Comparison of ENCODE assay signal across 18 cellular contexts in genomic region chr4:118883861-118884260, GRCh38. TPM values are rescaled to one million over a fixed set of nuclear protein-coding genes. Genes with fewer than 3 reads are reported as not detected.
DNase-seq lines count a peak whose midpoint lies in the region; ATAC-seq, FAIRE-seq and TF ChIP-seq lines count a peak whose summit lies in the region.
"Had no signal": no experiment of that assay in that cellular context is flagged by ENCODE, and none has a peak within 500 bp of the region (broad histone marks: within the 10 kb centered on the region; RNA-seq: fewer than 3 reads in every experiment).

No MANE protein-coding gene starts in this region.

- H3K4me3 Mint-ChIP-seq in astrocyte (ENCODE audit: unreplicated experiment) = no peak overlapping the region
- no peak overlapping the region for H3K4me3 Mint-ChIP-seq in activated CD4-positive, alpha-beta memory T cell treated with anti-CD3 and anti-CD28 coated beads for 36 hours
- H3K4me3 Mint-ChIP-seq: activated naive CD8-positive, alpha-beta T cell had no signal

- H3K4me2 ChIP-seq in Karpas-422 (ENCODE audit: low read depth, low read length, poor library complexity, severe bottlenecking) = no peak overlapping the region
- no peak overlapping the region for H3K4me2 ChIP-seq in astrocyte (ENCODE audit: low read length)
- no peak overlapping the region for H3K4me2 ChIP-seq in mesendoderm (ENCODE audit: low read length)
- H3K4me2 ChIP-seq: PC-9 had no signal

- H3K9me3 ChIP-seq in Karpas-422 (ENCODE audit: low read length) (no peaks in the 10 kb centered on the region), astrocyte (ENCODE audit: insufficient read depth, low read depth, low read length) (no peaks in the 10 kb centered on the region)
- H3K9me3 ChIP-seq: uterus had no signal

- H4K20me1 ChIP-seq in Karpas-422 (ENCODE audit: insufficient read depth, low read depth, low read length) (no peaks in the 10 kb centered on the region), astrocyte (ENCODE audit: insufficient read depth, low read length) (no peaks in the 10 kb centered on the region)

- H3K9me3 Mint-ChIP-seq in astrocyte (ENCODE audit: unreplicated experiment) = no peaks in the 10 kb centered on the region
- peaks cover under 1% of the 10 kb centered on the region for H3K9me3 Mint-ChIP-seq in activated CD4-positive, alpha-beta memory T cell treated with anti-CD3 and anti-CD28 coated beads for 36 hours

- H3K23ac ChIP-seq in mesendoderm (ENCODE audit: low read length) = no peak overlapping the region

- H2BK5ac ChIP-seq in mesendoderm (ENCODE audit: low read length) = no peak overlapping the region

- H3K79me2 ChIP-seq in Karpas-422 (ENCODE audit: low read length) (no peaks in the 10 kb centered on the region), astrocyte (ENCODE audit: insufficient read depth, low read length) (no peaks in the 10 kb centered on the region), mesendoderm (ENCODE audit: control insufficient read depth, insufficient read depth, low read length) (no peaks in the 10 kb centered on the region)

- no peaks in the 10 kb centered on the region for H3K9me2 ChIP-seq in Karpas-422 (replicated peaks; ENCODE audit: insufficient read depth, low read length)

- DNase-seq in ELR (ENCODE audit: low read depth) (peak; percentile 28), Karpas-422 (peak; percentile 74), astrocyte (ENCODE audit: low read depth) (no peak), mesendoderm (peak; percentile 26), G401 (ENCODE audit: low spot score) (no peak)
- no peak for DNase-seq in activated CD4-positive, alpha-beta memory T cell treated with anti-CD3 and anti-CD28 coated beads for 36 hours
- DNase-seq: activated CD4-positive, CD25-positive, alpha-beta regulatory T cell treated with anti-CD3 and anti-CD28 coated beads, Interleukin-2, amount 50 U/mL, for 72 hours; activated T-cell treated with anti-CD3 and anti-CD28 coated beads for 4 hours; cerebellar nuclear complex; erythroblast; mesenchymal stem cell; NCI-H1048; PC-9; stimulated activated naive CD8-positive, alpha-beta T cell treated with anti-CD3 and anti-CD28 coated beads, Interleukin-15, Interleukin-2, amounts not matched to agents 100 U/mL and 50 U/mL, for 24 hours; uterus had no signal

- no peak overlapping the region for H3K56ac ChIP-seq in mesendoderm (ENCODE audit: low read length)

- no peak overlapping the region for H2AK5ac ChIP-seq in mesendoderm (ENCODE audit: low read length)

- no peak overlapping the region for H4K5ac ChIP-seq in mesendoderm (ENCODE audit: low read length)

- H3K27me3 Mint-ChIP-seq in astrocyte (ENCODE audit: low read depth, unreplicated experiment) = no peaks in the 10 kb centered on the region
- H3K27me3 Mint-ChIP-seq in activated CD4-positive, alpha-beta memory T cell treated with anti-CD3 and anti-CD28 coated beads for 36 hours = peaks cover 5% of the 10 kb centered on the region

- no peak overlapping the region for H3K27ac Mint-ChIP-seq in astrocyte (ENCODE audit: unreplicated experiment)
- H3K27ac Mint-ChIP-seq in activated CD4-positive, alpha-beta memory T cell treated with anti-CD3 and anti-CD28 coated beads for 36 hours = no peak overlapping the region
- H3K27ac Mint-ChIP-seq: activated naive CD8-positive, alpha-beta T cell had no signal

- H3K4ac ChIP-seq in mesendoderm (ENCODE audit: low read depth, low read length) = no peak overlapping the region

- no peaks in the 10 kb centered on the region for H3K79me1 ChIP-seq in mesendoderm (ENCODE audit: low read length)

- POLR2A ChIA-PET in activated CD4-positive, alpha-beta memory T cell treated with anti-CD3 and anti-CD28 coated beads for 36 hours (lab: Charles Lee) = no interaction called here

- peaks cover 3% of the 10 kb centered on the region for H3K4me1 Mint-ChIP-seq in astrocyte (ENCODE audit: low read depth, unreplicated experiment)
- peaks cover 4% of the 10 kb centered on the region for H3K4me1 Mint-ChIP-seq in activated CD4-positive, alpha-beta memory T cell treated with anti-CD3 and anti-CD28 coated beads for 36 hours (ENCODE audit: low read depth)

- TF ChIP-seq CTCF in astrocyte (IDR thresholded peaks at IDR 0.05; ENCODE audit: insufficient read depth, low read depth, low read length) = peak; percentile 21

- no CpG with 5 or more reads among the region's 1 CpG for WGBS in mesendoderm (ENCODE audit: extremely low coverage, insufficient coverage, low lambda C conversion rate)

- peaks cover 3% of the 10 kb centered on the region for H3K36me3 Mint-ChIP-seq in astrocyte (ENCODE audit: low read depth, unreplicated experiment)
- no peaks in the 10 kb centered on the region for H3K36me3 Mint-ChIP-seq in activated CD4-positive, alpha-beta memory T cell treated with anti-CD3 and anti-CD28 coated beads for 36 hours

- in situ Hi-C loops in G401 (cut with HindIII; ENCODE audit: low sequenced_read_pairs) = no loop called here

- no peak overlapping the region for H4K8ac ChIP-seq in mesendoderm (ENCODE audit: low read depth, low read length)

- CTCF ChIA-PET in activated CD4-positive, alpha-beta memory T cell treated with anti-CD3 and anti-CD28 coated beads for 36 hours (lab: Charles Lee) = interaction anchor here (0.7 to 1.2 kb wide), 3 partner anchors 8 to 112 kb away, joined by 3 to 5 read pairs (median 3); no protein-coding TSS in a partner anchor

- no peak for FAIRE-seq in astrocyte (lab: Jason Lieb, UNC)

- H3K4me3 ChIP-seq in Karpas-422 (ENCODE audit: low read length) (no peak overlapping the region), astrocyte (ENCODE audit: insufficient read depth, low read depth, low read length) (no peak overlapping the region), mesendoderm (ENCODE audit: low read length) (no peak overlapping the region)
- H3K4me3 ChIP-seq: PC-9, skin epidermis, uterus had no signal

- H3K9ac ChIP-seq in Karpas-422 (ENCODE audit: low read length) = no peak overlapping the region
- H3K9ac ChIP-seq in astrocyte (ENCODE audit: low read length) = no peak overlapping the region
- H3K9ac ChIP-seq in mesendoderm (ENCODE audit: low read length) = no peak overlapping the region

- intact Hi-C loops in activated CD4-positive, alpha-beta memory T cell treated with anti-CD3 and anti-CD28 coated beads for 36 hours (cut with micrococcal nuclease) = no loop called here

- H2AFZ ChIP-seq in Karpas-422 (ENCODE audit: low read length) = peak overlapping the region; percentile 8; the same call in 1 of the 2 replicates
- H2AFZ ChIP-seq in astrocyte (ENCODE audit: low read depth, low read length) = no peak overlapping the region
- H2AFZ ChIP-seq: PC-9 had no signal

- H2BK120ac ChIP-seq in mesendoderm (ENCODE audit: low read depth, low read length) = no peak overlapping the region

- ATAC-seq in HG02938 (IDR thresholded peaks at IDR 0.05; ENCODE audit: unreplicated experiment) = no peak
- ATAC-seq: stimulated activated naive CD8-positive, alpha-beta T cell treated with anti-CD3 and anti-CD28 coated beads, Interleukin-15, Interleukin-2, amounts not matched to agents 100 U/mL and 50 U/mL, for 24 hours had no signal

- H3K36me3 ChIP-seq in Karpas-422 (ENCODE audit: insufficient read depth, low read length) (no peaks in the 10 kb centered on the region), astrocyte (ENCODE audit: insufficient read depth, low read length) (no peaks in the 10 kb centered on the region), mesendoderm (ENCODE audit: control insufficient read depth, insufficient read depth, low read length) (no peaks in the 10 kb centered on the region)
- H3K36me3 ChIP-seq: uterus had no signal

- H3K27me3 ChIP-seq in Karpas-422 (ENCODE audit: low read length) = no peaks in the 10 kb centered on the region; the same call in 1 of the 2 replicates
- H3K27me3 ChIP-seq in astrocyte (ENCODE audit: insufficient read depth, low read length) = no peaks in the 10 kb centered on the region
- H3K27me3 ChIP-seq in mesendoderm (ENCODE audit: insufficient read depth, low read length, poor library complexity) = no peaks in the 10 kb centered on the region
- H3K27me3 ChIP-seq: uterus had no signal

- H3K18ac ChIP-seq in mesendoderm (ENCODE audit: low read length) = no peak overlapping the region

- H3K27ac ChIP-seq in Karpas-422 (ENCODE audit: low read length) (no peak overlapping the region), astrocyte (ENCODE audit: low read depth, low read length) (no peak overlapping the region), mesendoderm (ENCODE audit: low read depth, low read length) (no peak overlapping the region)
- H3K27ac ChIP-seq: PC-9, skin epidermis, uterus had no signal

- H2BK15ac ChIP-seq in mesendoderm (replicated peaks; ENCODE audit: low read depth) = no peak overlapping the region

- H3K4me1 ChIP-seq in Karpas-422 (ENCODE audit: low read length) = peaks cover 12% of the 10 kb centered on the region
- H3K4me1 ChIP-seq in astrocyte (ENCODE audit: insufficient read depth, low read length) = peaks cover 1% of the 10 kb centered on the region
- no peaks in the 10 kb centered on the region for H3K4me1 ChIP-seq in mesendoderm (ENCODE audit: control insufficient read depth, low read depth, low read length)
- H3K4me1 ChIP-seq: uterus had no signal

RNA-seq across cellular contexts. Expression of gene SYNPO2, which starts 4.8 kb away (rescaled TPM):
- total RNA-seq in Karpas-422 (2014; rRNA removed; shearing (Covaris generic); ENCODE audit: low replicate concordance) = 0.94 and 1.2 TPM in 2 replicates
- 4.2 and 4.7 TPM in 2 replicates for total RNA-seq in astrocyte
- 0.45 TPM for polyA plus RNA-seq in mesendoderm (2013, experiment 1 of 2)
- polyA plus RNA-seq in mesendoderm (2013, experiment 2 of 2) = 0.53 TPM
- total RNA-seq in activated CD4-positive, alpha-beta memory T cell treated with anti-CD3 and anti-CD28 coated beads for 36 hours = under 1 TPM; 0.12 to 0.19 TPM
- not detected in 2 replicates for total RNA-seq in G401 (2014; rRNA removed; shearing (Covaris generic))

RNA-seq across cellular contexts. Expression of gene SEC24D, which starts 47.9 kb away (rescaled TPM):
- 45.6 and 65.0 TPM in 2 replicates for total RNA-seq in Karpas-422 (2014; rRNA removed; shearing (Covaris generic); ENCODE audit: low replicate concordance)
- 187 and 188 TPM in 2 replicates for total RNA-seq in astrocyte
- polyA plus RNA-seq in mesendoderm (2013, experiment 1 of 2) = 30.3 TPM
- 32.4 TPM for polyA plus RNA-seq in mesendoderm (2013, experiment 2 of 2)
- 10 to 100 TPM; 36.2 to 41.0 TPM for total RNA-seq in activated CD4-positive, alpha-beta memory T cell treated with anti-CD3 and anti-CD28 coated beads for 36 hours
- total RNA-seq in G401 (2014; rRNA removed; shearing (Covaris generic)) = 8.2 and 13.3 TPM in 2 replicates

Comparison
In these comparisons a context has a peak if more than half of its experiments do, and no peak if none do; other contexts are left out.
1. DNase-seq: peak in ELR (single experiment), Karpas-422 (single experiment) and mesendoderm (single experiment); none in astrocyte (single experiment), activated CD4-positive, alpha-beta memory T cell treated with anti-CD3 and anti-CD28 coated beads for 36 hours (single experiment) and G401 (single experiment).